Comparison of ENCODE assay signal across 2 cellular contexts in the genomic region with DNA sequence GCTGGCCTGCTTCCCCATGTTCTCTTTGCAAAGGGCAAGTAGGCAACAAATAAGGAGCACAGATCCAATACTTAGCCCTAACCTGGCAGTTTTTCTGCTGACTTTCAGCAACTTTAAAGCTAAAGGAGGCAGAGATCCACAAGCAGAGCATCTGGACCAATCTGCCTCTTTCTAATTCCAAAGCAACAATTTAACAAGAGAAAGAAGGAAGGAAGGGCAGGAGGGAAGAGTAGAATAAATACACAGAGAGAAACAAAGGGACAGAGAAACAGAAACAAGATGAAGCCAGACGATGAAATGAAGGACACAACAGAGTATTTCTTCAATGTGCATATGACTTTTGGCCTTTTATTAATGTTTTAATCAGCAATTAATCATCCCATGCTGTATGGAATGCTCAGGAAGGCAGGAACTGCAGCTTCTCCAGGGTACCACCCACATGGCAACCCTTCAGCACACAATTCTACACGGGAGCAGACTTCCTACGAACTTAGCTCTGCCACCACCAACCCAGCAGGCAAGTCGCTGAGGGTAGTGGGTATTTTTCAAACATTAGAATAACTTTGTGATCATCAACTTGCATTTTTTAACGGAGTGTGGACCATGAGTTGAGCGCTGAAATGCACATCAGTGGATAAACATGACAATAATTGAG.
TF ChIP-seq lines count a peak whose summit lies in the region.

No MANE protein-coding gene starts in this region.

TF ChIP-seq in SK-N-SH treated with all-trans-retinoic acid at 6 μM for 48 hours, 23 proteins besides CTCF, POLR2A, EP300 and RAD21 (continued from another document):
- TF ChIP-seq CREB5 (CRISPR knock-in tag; IDR thresholded peaks at IDR 0.05; ENCODE audit: low read depth) (no peak), ESRRG (CRISPR knock-in tag; IDR thresholded peaks at IDR 0.05) (no peak), TCF4 (CRISPR knock-in tag; IDR thresholded peaks at IDR 0.05; ENCODE audit: borderline replicate concordance) (no peak), ZFP3 (CRISPR knock-in tag; IDR thresholded peaks at IDR 0.05) (no peak), GLIS3 (CRISPR knock-in tag; IDR thresholded peaks at IDR 0.05) (no peak), ZC3H10 (CRISPR knock-in tag; IDR thresholded peaks at IDR 0.05) (no peak), ZNF8 (CRISPR knock-in tag; IDR thresholded peaks at IDR 0.05) (no peak), ISL1 (CRISPR knock-in tag; IDR thresholded peaks at IDR 0.05) (no peak), ZNF70 (CRISPR knock-in tag; IDR thresholded peaks at IDR 0.05) (no peak), ZNF565 (CRISPR knock-in tag; conservative IDR thresholded peaks at IDR 0.05; ENCODE audit: low read depth) (no peak), ARNTL (CRISPR knock-in tag; IDR thresholded peaks at IDR 0.05; ENCODE audit: borderline replicate concordance, low read depth) (no peak), TSHZ2 (CRISPR knock-in tag; IDR thresholded peaks at IDR 0.05) (no peak), PPARA (CRISPR knock-in tag; IDR thresholded peaks at IDR 0.05; ENCODE audit: borderline replicate concordance) (no peak), OSR1 (CRISPR knock-in tag; IDR thresholded peaks at IDR 0.05) (no peak)
- TF ChIP-seq, protein P1, sequence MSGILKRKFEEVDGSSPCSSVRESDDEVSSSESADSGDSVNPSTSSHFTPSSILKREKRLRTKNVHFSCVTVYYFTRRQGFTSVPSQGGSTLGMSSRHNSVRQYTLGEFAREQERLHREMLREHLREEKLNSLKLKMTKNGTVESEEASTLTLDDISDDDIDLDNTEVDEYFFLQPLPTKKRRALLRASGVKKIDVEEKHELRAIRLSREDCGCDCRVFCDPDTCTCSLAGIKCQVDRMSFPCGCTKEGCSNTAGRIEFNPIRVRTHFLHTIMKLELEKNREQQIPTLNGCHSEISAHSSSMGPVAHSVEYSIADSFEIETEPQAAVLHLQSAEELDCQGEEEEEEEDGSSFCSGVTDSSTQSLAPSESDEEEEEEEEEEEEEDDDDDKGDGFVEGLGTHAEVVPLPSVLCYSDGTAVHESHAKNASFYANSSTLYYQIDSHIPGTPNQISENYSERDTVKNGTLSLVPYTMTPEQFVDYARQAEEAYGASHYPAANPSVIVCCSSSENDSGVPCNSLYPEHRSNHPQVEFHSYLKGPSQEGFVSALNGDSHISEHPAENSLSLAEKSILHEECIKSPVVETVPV (CRISPR knock-in tag; IDR thresholded peaks at IDR 0.05), result no peak
- TF ChIP-seq, protein P2, sequence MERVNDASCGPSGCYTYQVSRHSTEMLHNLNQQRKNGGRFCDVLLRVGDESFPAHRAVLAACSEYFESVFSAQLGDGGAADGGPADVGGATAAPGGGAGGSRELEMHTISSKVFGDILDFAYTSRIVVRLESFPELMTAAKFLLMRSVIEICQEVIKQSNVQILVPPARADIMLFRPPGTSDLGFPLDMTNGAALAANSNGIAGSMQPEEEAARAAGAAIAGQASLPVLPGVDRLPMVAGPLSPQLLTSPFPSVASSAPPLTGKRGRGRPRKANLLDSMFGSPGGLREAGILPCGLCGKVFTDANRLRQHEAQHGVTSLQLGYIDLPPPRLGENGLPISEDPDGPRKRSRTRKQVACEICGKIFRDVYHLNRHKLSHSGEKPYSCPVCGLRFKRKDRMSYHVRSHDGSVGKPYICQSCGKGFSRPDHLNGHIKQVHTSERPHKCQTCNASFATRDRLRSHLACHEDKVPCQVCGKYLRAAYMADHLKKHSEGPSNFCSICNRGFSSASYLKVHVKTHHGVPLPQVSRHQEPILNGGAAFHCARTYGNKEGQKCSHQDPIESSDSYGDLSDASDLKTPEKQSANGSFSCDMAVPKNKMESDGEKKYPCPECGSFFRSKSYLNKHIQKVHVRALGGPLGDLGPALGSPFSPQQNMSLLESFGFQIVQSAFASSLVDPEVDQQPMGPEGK (CRISPR knock-in tag; IDR thresholded peaks at IDR 0.05; ENCODE audit: borderline replicate concordance), result no peak
TF ChIP-seq in SK-N-SH treated with all-trans-retinoic acid at 6 μM for 48 hours: peak in this region for 0.

TF ChIP-seq in SK-N-SH, 30 proteins besides CTCF, POLR2A, EP300 and RAD21 (continued from another document):
- TF ChIP-seq, protein P3, sequence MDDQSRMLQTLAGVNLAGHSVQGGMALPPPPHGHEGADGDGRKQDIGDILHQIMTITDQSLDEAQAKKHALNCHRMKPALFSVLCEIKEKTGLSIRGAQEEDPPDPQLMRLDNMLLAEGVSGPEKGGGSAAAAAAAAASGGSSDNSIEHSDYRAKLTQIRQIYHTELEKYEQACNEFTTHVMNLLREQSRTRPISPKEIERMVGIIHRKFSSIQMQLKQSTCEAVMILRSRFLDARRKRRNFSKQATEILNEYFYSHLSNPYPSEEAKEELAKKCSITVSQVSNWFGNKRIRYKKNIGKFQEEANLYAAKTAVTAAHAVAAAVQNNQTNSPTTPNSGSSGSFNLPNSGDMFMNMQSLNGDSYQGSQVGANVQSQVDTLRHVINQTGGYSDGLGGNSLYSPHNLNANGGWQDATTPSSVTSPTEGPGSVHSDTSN (IDR thresholded peaks at IDR 0.05), result no peak
- no peak for TF ChIP-seq SIN3A (IDR thresholded peaks at IDR 0.05; ENCODE audit: borderline replicate concordance, low read depth, low read length)
- no peak for TF ChIP-seq CHD2 (IDR thresholded peaks at IDR 0.05; ENCODE audit: low read length, partially characterized antibody)
- no peak for TF ChIP-seq NRF1 (IDR thresholded peaks at IDR 0.05; ENCODE audit: low read depth, low read length)
